1 cellular context compared by ENCODE assay signal in the genomic region with DNA sequence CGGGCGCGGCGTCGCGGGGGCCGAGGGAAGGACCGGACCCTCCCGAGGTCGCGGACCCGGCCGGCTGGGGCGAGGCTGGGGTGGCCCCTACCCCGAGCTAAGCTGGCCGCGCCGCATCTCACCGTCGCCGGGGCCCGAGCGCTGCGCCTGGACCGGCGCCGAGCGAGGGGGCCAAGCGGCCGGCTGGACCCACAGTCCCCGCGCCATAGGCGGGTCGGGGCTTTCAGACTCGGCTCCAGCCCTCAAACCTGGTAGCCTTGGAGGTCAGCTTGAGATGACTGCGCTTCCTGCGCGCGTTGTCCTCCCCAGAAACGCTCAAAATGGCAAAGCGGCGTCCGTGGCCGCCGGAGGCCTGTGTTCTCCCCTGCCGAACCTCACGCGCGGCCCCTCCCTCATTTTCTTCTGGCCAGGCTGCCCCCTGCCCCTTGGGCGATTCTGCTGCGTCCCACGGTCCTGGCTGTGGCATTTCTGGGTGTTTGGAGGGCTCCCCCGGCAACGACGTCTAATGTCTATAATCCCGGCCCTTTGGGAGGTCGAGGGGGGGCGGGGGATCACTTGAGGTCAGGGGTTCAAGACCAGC.
TF ChIP-seq lines count a peak whose summit lies in the region.

No MANE protein-coding gene starts in this region.

TF ChIP-seq in endothelial cell of umbilical vein, 7 proteins besides CTCF, POLR2A, EP300 and RAD21:
- TF ChIP-seq, protein P1, sequence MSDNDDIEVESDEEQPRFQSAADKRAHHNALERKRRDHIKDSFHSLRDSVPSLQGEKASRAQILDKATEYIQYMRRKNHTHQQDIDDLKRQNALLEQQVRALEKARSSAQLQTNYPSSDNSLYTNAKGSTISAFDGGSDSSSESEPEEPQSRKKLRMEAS (IDR thresholded peaks at IDR 0.05; ENCODE audit: insufficient read depth, insufficient read length): no peak
- TF ChIP-seq JUN (IDR thresholded peaks at IDR 0.05; ENCODE audit: borderline replicate concordance, insufficient read depth, insufficient read length, low read depth): no peak
- TF ChIP-seq POLR2AphosphoS5 (IDR thresholded peaks at IDR 0.05; ENCODE audit: insufficient read depth, low read depth, low read length): no peak
- TF ChIP-seq FOS (IDR thresholded peaks at IDR 0.05; ENCODE audit: borderline replicate concordance, insufficient read depth, low read length): no peak
- TF ChIP-seq MYC (IDR thresholded peaks at IDR 0.05; ENCODE audit: low read depth, low read length): no peak
- TF ChIP-seq GATA2 (IDR thresholded peaks at IDR 0.05; ENCODE audit: insufficient read depth, insufficient read length, low read depth, low read length): no peak
- TF ChIP-seq EZH2 (IDR thresholded peaks at IDR 0.05; ENCODE audit: borderline replicate concordance, low read depth, low read length, severe bottlenecking): no peak
TF ChIP-seq in endothelial cell of umbilical vein: peak in this region for 0.
